ENCODE assay signal across 15 cellular contexts in the genomic region with DNA sequence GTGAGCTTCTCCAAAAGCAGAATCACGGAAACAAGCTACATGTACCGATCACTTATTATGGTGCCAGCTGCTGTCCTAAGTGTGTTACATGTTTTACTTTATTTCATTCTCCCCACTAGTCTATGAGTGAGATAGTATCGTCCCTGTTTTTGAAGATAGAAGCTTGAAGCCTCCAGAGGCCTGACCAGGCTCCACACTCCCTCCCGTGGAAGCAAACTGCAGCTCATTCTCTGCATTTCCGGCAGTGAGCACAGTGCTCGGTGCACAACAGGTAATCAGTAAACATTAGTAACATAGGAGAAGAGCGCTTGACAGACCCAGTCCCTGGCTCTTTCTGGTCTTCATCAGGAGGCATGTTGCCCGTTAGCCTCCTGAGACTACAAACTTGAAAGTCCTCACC.
DNase-seq lines count a peak whose midpoint lies in the region; TF ChIP-seq lines count a peak whose summit lies in the region.
"Had no signal": no experiment of that assay in that cellular context is flagged by ENCODE, and none has a peak within 500 bp of the region (broad histone marks: within the 10 kb centered on the region; RNA-seq: fewer than 3 reads in every experiment).

No MANE protein-coding gene starts in this region.

- H3K4ac ChIP-seq in mesendoderm (ENCODE audit: low read depth, low read length) = no peak overlapping the region

- no peak overlapping the region for H3K4me2 ChIP-seq in mesendoderm (ENCODE audit: low read length)

- no peak overlapping the region for H3K9ac ChIP-seq in mesendoderm (ENCODE audit: low read length)

- WGBS in mesendoderm (ENCODE audit: extremely low coverage, insufficient coverage, low lambda C conversion rate) = no CpG with 5 or more reads among the region's 8 CpGs

- H3K4me1 ChIP-seq in mesendoderm (ENCODE audit: control insufficient read depth, low read depth, low read length) = peaks cover 9% of the 10 kb centered on the region

- H2BK15ac ChIP-seq in mesendoderm (replicated peaks; ENCODE audit: low read depth) = no peak overlapping the region

- no peak overlapping the region for H4K8ac ChIP-seq in mesendoderm (ENCODE audit: low read depth, low read length)

- H3K56ac ChIP-seq in mesendoderm (ENCODE audit: low read length) = no peak overlapping the region

- H2AK5ac ChIP-seq in mesendoderm (ENCODE audit: low read length) = no peak overlapping the region

- no peaks in the 10 kb centered on the region for H3K27me3 ChIP-seq in mesendoderm (ENCODE audit: insufficient read depth, low read length, poor library complexity)

- no peak overlapping the region for H3K18ac ChIP-seq in mesendoderm (ENCODE audit: low read length)

- no peaks in the 10 kb centered on the region for H3K79me2 ChIP-seq in mesendoderm (ENCODE audit: control insufficient read depth, insufficient read depth, low read length)

- no peak overlapping the region for H4K5ac ChIP-seq in mesendoderm (ENCODE audit: low read length)

- H3K4me3 ChIP-seq in cardiac fibroblast (replicated peaks in 1 of 2; ENCODE audit: low read depth in 2 of 2, low read length in 2 of 2) (no peak overlapping the region), mesendoderm (ENCODE audit: low read length) (no peak overlapping the region)

- no peak overlapping the region for H2BK120ac ChIP-seq in mesendoderm (ENCODE audit: low read depth, low read length)

- TF ChIP-seq CTCF in cardiac fibroblast (IDR thresholded peaks at IDR 0.05; ENCODE audit: low read depth, low read length) = peak; percentile 20

- no peak overlapping the region for H3K23ac ChIP-seq in mesendoderm (ENCODE audit: low read length)

- DNase-seq in DMS153 (lab: John Stamatoyannopoulos, UW) (peak; percentile 72), NCI-H345 treated with DMSO at 0.1 percent for 48 hours (lab: John Stamatoyannopoulos, UW; ENCODE audit: unreplicated experiment) (peak; percentile 28), cardiac fibroblast (ENCODE audit: low read depth in 2 of 2) (peak; percentile 13 to 20), mesendoderm (peak; percentile 47), middle frontal gyrus (ENCODE audit: extremely low spot score, low spot score) (no peak), NCI-H2227 treated with DMSO at 0.1 percent for 48 hours (lab: John Stamatoyannopoulos, UW) (no peak), SW 1271 (lab: John Stamatoyannopoulos, UW) (no peak)
- no peak for DNase-seq in activated CD4-positive, alpha-beta T cell treated with anti-CD3 and anti-CD28 coated beads, Interleukin-2, amount 50 U/mL, for 4 hours
- DNase-seq: activated CD8-positive, alpha-beta T cell treated with anti-CD3 and anti-CD28 coated beads for 36 hours; activated gamma-delta T cell; AML-193; H7; stimulated activated CD4-positive, alpha-beta T cell treated with anti-CD3 and anti-CD28 coated beads, Interleukin-2, amount 100 ng/mL, for 48 hours; stimulated activated naive B cell treated with anti-CD40 and anti-IgM and Interleukin-4, amounts not matched to agents 10 μg/mL and 1 μg/mL and 100 μg/mL, for 72 hours; T-cell had no signal

- H3K36me3 ChIP-seq in mesendoderm (ENCODE audit: control insufficient read depth, insufficient read depth, low read length) = no peaks in the 10 kb centered on the region

- H2BK5ac ChIP-seq in mesendoderm (ENCODE audit: low read length) = no peak overlapping the region

- H3K27ac ChIP-seq in mesendoderm (ENCODE audit: low read depth, low read length) = no peak overlapping the region

- H3K79me1 ChIP-seq in mesendoderm (ENCODE audit: low read length) = no peaks in the 10 kb centered on the region

Comparison
In these comparisons a context has a peak if more than half of its experiments do, and no peak if none do; other contexts are left out.
1. DNase-seq: peak in DMS153 (single experiment), NCI-H345 treated with DMSO at 0.1 percent for 48 hours (single experiment), cardiac fibroblast (2 of 2) and mesendoderm (single experiment); none in middle frontal gyrus (single experiment), activated CD4-positive, alpha-beta T cell treated with anti-CD3 and anti-CD28 coated beads, Interleukin-2, amount 50 U/mL, for 4 hours (0 of 2), NCI-H2227 treated with DMSO at 0.1 percent for 48 hours (single experiment) and SW 1271 (0 of 2).